Comparison of ENCODE assay signal across 23 cellular contexts in the genomic region with DNA sequence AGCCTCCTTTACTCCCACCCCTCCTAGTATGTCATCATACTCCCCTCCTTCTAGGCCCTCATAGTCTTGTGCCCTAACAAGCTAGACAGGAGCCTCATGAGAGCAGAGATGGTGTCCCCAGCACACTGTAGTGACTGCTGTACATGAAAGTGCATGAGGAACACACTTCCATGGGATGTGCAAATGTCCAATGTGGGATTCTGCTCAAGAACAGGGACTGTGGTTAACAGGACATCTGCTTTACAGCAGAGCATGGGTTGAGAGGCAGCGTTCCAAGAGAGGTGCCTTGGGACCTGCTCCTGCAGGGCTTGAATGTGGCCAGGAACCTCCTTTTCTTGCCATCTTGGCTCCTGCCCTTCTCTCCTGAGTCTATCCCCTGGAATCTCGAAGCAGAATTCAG.
"Had no signal": no experiment of that assay in that cellular context is flagged by ENCODE, and none has a peak within 500 bp of the region (broad histone marks: within the 10 kb centered on the region; RNA-seq: fewer than 3 reads in every experiment).

No MANE protein-coding gene starts in this region.

- H3K4me3 ChIP-seq: MG63, SJSA1, SK-N-MC had no signal

- H3K27ac ChIP-seq: HL-60, SJSA1, SK-N-MC had no signal

- H3K27me3 ChIP-seq: MG63, SJSA1 had no signal

- H3K9me3 ChIP-seq: MG63, SJSA1 had no signal

- DNase-seq: Karpas-422, KG1, MG63, NCI-H1092, NCI-H1105 treated with DMSO at 0.1 percent for 48 hours, NCI-H1417 treated with DMSO at 0.1 percent for 48 hours, NCI-H146, NCI-H1694 treated with DMSO at 0.1 percent for 48 hours, NCI-H1930, NCI-H2081, NCI-H2107, NCI-H226, NCI-H446, NCI-H510A, NCI-H524 treated with DMSO at 0.1 percent for 48 hours, NCI-H69, NCI-H774, Right ventricle myocardium superior, RPMI8226, SIG-M5 had no signal

- H3K4me1 ChIP-seq: SJSA1 had no signal
